21 cellular contexts compared by ENCODE assay signal in the genomic region with DNA sequence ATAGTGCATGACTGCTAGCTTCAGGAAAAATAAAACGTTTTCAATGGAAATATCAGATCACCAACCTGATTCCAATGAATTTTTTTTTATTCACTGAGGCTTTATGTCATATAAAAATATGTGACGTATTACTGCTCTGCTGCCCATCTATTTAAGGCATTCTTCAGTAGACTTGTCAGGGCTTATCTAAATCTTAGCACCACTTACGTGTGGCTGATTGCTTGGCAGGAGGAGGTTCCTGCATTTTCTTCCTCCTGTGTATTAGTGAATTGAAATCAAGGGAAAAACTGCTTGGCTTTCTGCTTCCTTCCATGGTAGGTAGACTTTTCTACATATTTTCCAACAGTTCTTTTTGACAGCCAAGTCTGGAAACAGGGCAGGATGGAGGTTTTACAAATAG.
DNase-seq lines count a peak whose midpoint lies in the region; TF ChIP-seq lines count a peak whose summit lies in the region.
"Had no signal": no experiment of that assay in that cellular context is flagged by ENCODE, and none has a peak within 500 bp of the region (broad histone marks: within the 10 kb centered on the region; RNA-seq: fewer than 3 reads in every experiment).

No MANE protein-coding gene starts in this region.

- TF ChIP-seq CTCF in ascending aorta (IDR thresholded peaks at IDR 0.05) (no peak), cardiac muscle cell (IDR thresholded peaks at IDR 0.05; ENCODE audit: low read depth, low read length) (no peak), left ventricle myocardium inferior (IDR thresholded peaks at IDR 0.05; ENCODE audit: borderline replicate concordance) (no peak)

- no peak overlapping the region for H2BK15ac ChIP-seq in mesendoderm (replicated peaks; ENCODE audit: low read depth)

- no peak overlapping the region for H4K5ac ChIP-seq in mesendoderm (ENCODE audit: low read length)

- H3K36me3 ChIP-seq in ascending aorta (no peaks in the 10 kb centered on the region), cardiac muscle cell (no peaks in the 10 kb centered on the region), left ventricle myocardium inferior (no peaks in the 10 kb centered on the region), mesendoderm (ENCODE audit: control insufficient read depth, insufficient read depth, low read length) (no peaks in the 10 kb centered on the region)
- H3K36me3 ChIP-seq: BE2C had no signal

- DNase-seq in ascending aorta (ENCODE audit: low spot score in 2 of 2) (no peak), cardiac muscle cell (ENCODE audit: low read depth in 1 of 2, low spot score in 1 of 2) (peak in 1 of 2 donors; percentile 68), left ventricle myocardium inferior (no peak), mesendoderm (peak; percentile 37), anterior cingulate cortex (lab: John Stamatoyannopoulos, UW) (no peak), SHP77 (lab: John Stamatoyannopoulos, UW) (no peak), MV-4-11 (lab: John Stamatoyannopoulos, UW) (no peak), medulla oblongata (ENCODE audit: extremely low spot score) (no peak)
- DNase-seq: ACHN; BE2C; C1 segment of cervical spinal cord; CD4-positive, CD25-positive, alpha-beta regulatory T cell; CD8-positive, alpha-beta memory T cell; COR-L47; DMS 273 treated with DMSO at 0.1 percent for 48 hours; DMS53; DND-41; EL; GM23248; HCEC 1CT had no signal

- no peak overlapping the region for H2AK5ac ChIP-seq in mesendoderm (ENCODE audit: low read length)

- no peak overlapping the region for H4K8ac ChIP-seq in mesendoderm (ENCODE audit: low read depth, low read length)

- H3K79me1 ChIP-seq in mesendoderm (ENCODE audit: low read length): peaks cover 1% of the 10 kb centered on the region

- H2BK5ac ChIP-seq in mesendoderm (ENCODE audit: low read length): no peak overlapping the region

- H3K23ac ChIP-seq in mesendoderm (ENCODE audit: low read length): no peak overlapping the region

- no CpG with 5 or more reads among the region's 3 CpGs for WGBS in mesendoderm (ENCODE audit: extremely low coverage, insufficient coverage, low lambda C conversion rate)

- no peak overlapping the region for H3K56ac ChIP-seq in mesendoderm (ENCODE audit: low read length)

- H3K4ac ChIP-seq in mesendoderm (ENCODE audit: low read depth, low read length): no peak overlapping the region

- H3K9ac ChIP-seq in mesendoderm (ENCODE audit: low read length): no peak overlapping the region
- H3K9ac ChIP-seq: GM23248 had no signal

- H3K9me3 ChIP-seq in ascending aorta (no peaks in the 10 kb centered on the region), cardiac muscle cell (ENCODE audit: low read depth) (no peaks in the 10 kb centered on the region), left ventricle myocardium inferior (replicated peaks) (peaks cover 9% of the 10 kb centered on the region)
- H3K9me3 ChIP-seq: BE2C had no signal

- H3K27ac ChIP-seq in ascending aorta (peak overlapping the region; percentile 25 to 67), cardiac muscle cell (peak overlapping the region; percentile 88), left ventricle myocardium inferior (replicated peaks) (peak overlapping the region; percentile 52), mesendoderm (ENCODE audit: low read depth, low read length) (no peak overlapping the region)
- H3K27ac ChIP-seq: GM23248 had no signal

- intact Hi-C loops in ascending aorta (cut with DNase I) (no loop called here), left ventricle myocardium inferior (cut with micrococcal nuclease) (no loop called here)

- H3K27me3 ChIP-seq in ascending aorta (no peaks in the 10 kb centered on the region), cardiac muscle cell (no peaks in the 10 kb centered on the region), left ventricle myocardium inferior (ENCODE audit: low read depth) (no peaks in the 10 kb centered on the region), mesendoderm (ENCODE audit: insufficient read depth, low read length, poor library complexity) (no peaks in the 10 kb centered on the region)
- H3K27me3 ChIP-seq: BE2C had no signal

- H3K18ac ChIP-seq in mesendoderm (ENCODE audit: low read length): no peak overlapping the region

- H3K4me1 ChIP-seq in ascending aorta (peaks cover 6 to 29% of the 10 kb centered on the region in 2 donors), cardiac muscle cell (ENCODE audit: low read depth) (peaks cover 57% of the 10 kb centered on the region), left ventricle myocardium inferior (peaks cover 53% of the 10 kb centered on the region), mesendoderm (ENCODE audit: control insufficient read depth, low read depth, low read length) (no peaks in the 10 kb centered on the region)
- H3K4me1 ChIP-seq: BE2C had no signal

- no peaks in the 10 kb centered on the region for H3K79me2 ChIP-seq in mesendoderm (ENCODE audit: control insufficient read depth, insufficient read depth, low read length)

- peak overlapping the region in 1 of 2 donors; percentile 0 for H3K4me3 ChIP-seq in ascending aorta
- H3K4me3 ChIP-seq in cardiac muscle cell: no peak overlapping the region
- H3K4me3 ChIP-seq in left ventricle myocardium inferior: peak overlapping the region; percentile 28
- H3K4me3 ChIP-seq in mesendoderm (ENCODE audit: low read length): no peak overlapping the region
- H3K4me3 ChIP-seq: GM12878, GM23248 had no signal

- H3K4me2 ChIP-seq in mesendoderm (ENCODE audit: low read length): no peak overlapping the region

- H2BK120ac ChIP-seq in mesendoderm (ENCODE audit: low read depth, low read length): no peak overlapping the region
